Comparison of ENCODE assay signal across 1 cellular context in the genomic region with DNA sequence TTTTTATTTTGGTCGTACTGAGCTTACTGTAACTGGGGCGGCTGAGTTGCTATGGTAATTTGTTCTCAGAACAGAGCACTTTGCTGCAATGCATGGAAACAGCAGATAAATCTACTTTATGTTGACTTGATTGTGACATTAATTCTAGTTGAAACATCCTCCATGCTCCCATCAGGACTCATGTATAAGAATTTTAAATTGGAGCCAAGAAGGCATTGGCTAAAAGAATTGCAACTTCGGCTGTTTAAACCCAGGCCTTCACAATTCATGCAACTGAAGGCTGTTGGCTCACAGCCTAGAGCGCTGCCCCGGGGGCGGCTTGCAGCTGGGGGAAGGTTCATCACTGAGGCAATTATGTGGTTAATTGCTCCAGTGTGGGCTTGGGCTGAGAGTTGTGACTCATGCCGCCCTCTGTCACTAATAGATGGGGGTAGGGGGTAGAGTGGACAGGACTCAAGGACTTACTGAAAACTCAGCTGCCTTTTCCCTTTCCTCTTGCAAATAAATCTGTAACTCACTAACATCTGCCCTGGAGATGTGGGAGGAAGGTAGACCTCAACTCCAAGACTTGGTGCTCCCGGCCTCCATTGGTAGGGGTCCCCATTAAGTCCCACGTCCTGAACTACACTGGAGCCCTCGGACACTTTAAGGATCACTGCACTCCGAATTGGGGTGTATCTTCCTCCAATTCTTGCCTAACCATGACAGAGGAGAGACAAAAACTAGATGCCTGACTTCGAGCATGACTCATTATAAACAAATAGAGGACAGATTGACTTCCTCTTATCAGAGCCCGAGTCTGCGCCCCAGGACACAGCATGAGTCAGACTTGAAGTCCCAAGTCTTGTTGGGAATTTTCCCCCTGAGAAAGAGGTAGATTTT.
A peak's percentile ranks its signal among the peaks of the same experiment; 100 is the strongest.
TF ChIP-seq lines count a peak whose summit lies in the region.

No MANE protein-coding gene starts in this region.

TF ChIP-seq in GM12878, 131 proteins besides CTCF, POLR2A, EP300 and RAD21 (continued from another document and continues in another):
- TF ChIP-seq PKNOX1 (IDR thresholded peaks at IDR 0.05) (no peak), KDM1A (IDR thresholded peaks at IDR 0.05; ENCODE audit: borderline replicate concordance) (no peak), RCOR1 (conservative IDR thresholded peaks at IDR 0.05; ENCODE audit: low read depth, low read length) (peak; percentile 55; the same call in 1 of the 2 replicates), SMAD5 (IDR thresholded peaks at IDR 0.05; ENCODE audit: low read depth) (no peak), NRF1 (conservative IDR thresholded peaks at IDR 0.05; ENCODE audit: low read depth, low read length) (0 out of 2 replicates have a peak, but pooled peaks have one; percentile 31), TBL1XR1 (IDR thresholded peaks at IDR 0.05; ENCODE audit: low read depth, low read length) (no peak), ZZZ3 (IDR thresholded peaks at IDR 0.05; ENCODE audit: control insufficient read depth, insufficient read length, low read depth) (no peak), ATF2 (IDR thresholded peaks at IDR 0.05; ENCODE audit: low read length) (peak; percentile 53), SKIL (IDR thresholded peaks at IDR 0.05; ENCODE audit: low read depth, poor library complexity, severe bottlenecking) (no peak), RFX5 (IDR thresholded peaks at IDR 0.05; ENCODE audit: low read depth, low read length) (0 out of 2 replicates have a peak, but pooled peaks have one; percentile 46), PAX8 (IDR thresholded peaks at IDR 0.05) (no peak), SIX5 (IDR thresholded peaks at IDR 0.05; ENCODE audit: low read depth, low read length, severe bottlenecking) (no peak), ZNF592 (IDR thresholded peaks at IDR 0.05) (no peak), ASH2L (IDR thresholded peaks at IDR 0.05; ENCODE audit: borderline replicate concordance, low read depth) (no peak), RUNX3 (IDR thresholded peaks at IDR 0.05; ENCODE audit: low read length) (peak; percentile 88), ELK1 (IDR thresholded peaks at IDR 0.05; ENCODE audit: low read depth, low read length) (no peak), CREB1 (IDR thresholded peaks at IDR 0.05; ENCODE audit: low read depth) (0 out of 2 replicates have a peak, but pooled peaks have one; percentile 15), BCL11A (IDR thresholded peaks at IDR 0.05; ENCODE audit: low read depth, low read length) (peak; percentile 95), GABPA (IDR thresholded peaks at IDR 0.05; ENCODE audit: low read depth) (peak; percentile 4; the same call in 1 of the 2 replicates), REST (IDR thresholded peaks at IDR 0.05; ENCODE audit: low read depth, low read length) (no peak), MTA2 (IDR thresholded peaks at IDR 0.05; ENCODE audit: low read depth) (peak; percentile 91), HCFC1 (IDR thresholded peaks at IDR 0.05; ENCODE audit: low read length) (no peak), FOXK2 (IDR thresholded peaks at IDR 0.05) (no peak), LARP7 (IDR thresholded peaks at IDR 0.05) (no peak), TCF12 (IDR thresholded peaks at IDR 0.05; ENCODE audit: low read depth, low read length) (peak; percentile 87), IKZF2 (IDR thresholded peaks at IDR 0.05) (peak; percentile 75 to 82; a peak in 2 of 4 replicates), ZBTB4 (CRISPR knock-in tag; IDR thresholded peaks at IDR 0.05) (no peak), SREBF1 (IDR thresholded peaks at IDR 0.05; ENCODE audit: low read length) (no peak)
- TF ChIP-seq, protein P1, sequence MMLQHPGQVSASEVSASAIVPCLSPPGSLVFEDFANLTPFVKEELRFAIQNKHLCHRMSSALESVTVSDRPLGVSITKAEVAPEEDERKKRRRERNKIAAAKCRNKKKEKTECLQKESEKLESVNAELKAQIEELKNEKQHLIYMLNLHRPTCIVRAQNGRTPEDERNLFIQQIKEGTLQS (IDR thresholded peaks at IDR 0.05; ENCODE audit: borderline replicate concordance, extremely low read depth, low read depth, low read length), result no peak
- TF ChIP-seq, protein P2, sequence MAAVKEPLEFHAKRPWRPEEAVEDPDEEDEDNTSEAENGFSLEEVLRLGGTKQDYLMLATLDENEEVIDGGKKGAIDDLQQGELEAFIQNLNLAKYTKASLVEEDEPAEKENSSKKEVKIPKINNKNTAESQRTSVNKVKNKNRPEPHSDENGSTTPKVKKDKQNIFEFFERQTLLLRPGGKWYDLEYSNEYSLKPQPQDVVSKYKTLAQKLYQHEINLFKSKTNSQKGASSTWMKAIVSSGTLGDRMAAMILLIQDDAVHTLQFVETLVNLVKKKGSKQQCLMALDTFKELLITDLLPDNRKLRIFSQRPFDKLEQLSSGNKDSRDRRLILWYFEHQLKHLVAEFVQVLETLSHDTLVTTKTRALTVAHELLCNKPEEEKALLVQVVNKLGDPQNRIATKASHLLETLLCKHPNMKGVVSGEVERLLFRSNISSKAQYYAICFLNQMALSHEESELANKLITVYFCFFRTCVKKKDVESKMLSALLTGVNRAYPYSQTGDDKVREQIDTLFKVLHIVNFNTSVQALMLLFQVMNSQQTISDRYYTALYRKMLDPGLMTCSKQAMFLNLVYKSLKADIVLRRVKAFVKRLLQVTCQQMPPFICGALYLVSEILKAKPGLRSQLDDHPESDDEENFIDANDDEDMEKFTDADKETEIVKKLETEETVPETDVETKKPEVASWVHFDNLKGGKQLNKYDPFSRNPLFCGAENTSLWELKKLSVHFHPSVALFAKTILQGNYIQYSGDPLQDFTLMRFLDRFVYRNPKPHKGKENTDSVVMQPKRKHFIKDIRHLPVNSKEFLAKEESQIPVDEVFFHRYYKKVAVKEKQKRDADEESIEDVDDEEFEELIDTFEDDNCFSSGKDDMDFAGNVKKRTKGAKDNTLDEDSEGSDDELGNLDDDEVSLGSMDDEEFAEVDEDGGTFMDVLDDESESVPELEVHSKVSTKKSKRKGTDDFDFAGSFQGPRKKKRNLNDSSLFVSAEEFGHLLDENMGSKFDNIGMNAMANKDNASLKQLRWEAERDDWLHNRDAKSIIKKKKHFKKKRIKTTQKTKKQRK (IDR thresholded peaks at IDR 0.05; ENCODE audit: low read depth, low read length), result no peak
